ENCODE assay signal across 24 cellular contexts in genomic region chr10:99979066-99979685, GRCh38. TPM values are rescaled to one million over a fixed set of nuclear protein-coding genes. Genes with fewer than 3 reads are reported as not detected.
DNase-seq lines count a peak whose midpoint lies in the region; ATAC-seq and TF ChIP-seq lines count a peak whose summit lies in the region.
"Had no signal": no experiment of that assay in that cellular context is flagged by ENCODE, and none has a peak within 500 bp of the region (broad histone marks: within the 10 kb centered on the region; RNA-seq: fewer than 3 reads in every experiment).

No MANE protein-coding gene starts in this region.

- no peak overlapping the region for H3K9ac ChIP-seq in HCT116 (ENCODE audit: low read length)

- H3K4me3 ChIP-seq in HCT116 (replicated peaks in 1 of 2; ENCODE audit: low read depth in 1 of 2, low read length in 2 of 2) (no peak overlapping the region), mesodermal cell (ENCODE audit: extremely low read depth, insufficient read depth, low read length, poor library complexity, severe bottlenecking) (no peak overlapping the region), suprapubic skin (no peak overlapping the region), esophagus muscularis mucosa (no peak overlapping the region)
- H3K4me3 ChIP-seq: cardiac muscle cell, thoracic aorta had no signal

- H3K4me2 ChIP-seq in HCT116 (ENCODE audit: low read length): peak overlapping the region; percentile 72

- no peak overlapping the region for H3K4me3 Mint-ChIP-seq in activated CD4-positive, alpha-beta memory T cell treated with anti-CD3 and anti-CD28 coated beads, Interleukin-2, amount 10 ng/mL, durations not matched to agents 7 days and 5 days
- H3K4me3 Mint-ChIP-seq: activated CD4-positive, alpha-beta memory T cell treated with anti-CD3 and anti-CD28 coated beads for 36 hours; CD4-positive, alpha-beta memory T cell had no signal

- TF ChIP-seq POLR2A in HCT116 (IDR thresholded peaks at IDR 0.05; ENCODE audit: borderline replicate concordance, extremely low read depth, insufficient read depth, insufficient read length) (no peak), suprapubic skin (IDR thresholded peaks at IDR 0.05) (no peak), esophagus muscularis mucosa (IDR thresholded peaks at IDR 0.05; ENCODE audit: low read depth) (no peak)

- H3K9me2 ChIP-seq in HCT116 (ENCODE audit: insufficient read depth): no peaks in the 10 kb centered on the region

- no peak for TF ChIP-seq EP300 in suprapubic skin (IDR thresholded peaks at IDR 0.05)
- no peak for TF ChIP-seq EP300 in esophagus muscularis mucosa (IDR thresholded peaks at IDR 0.05)

- intact Hi-C loops in HCT116 (cut with micrococcal nuclease) (no loop called here), esophagus muscularis mucosa (cut with DNase I) (loop anchor here (5.0 kb wide), 1 partner anchor 33 kb away; no protein-coding TSS in a partner anchor)

- peaks cover 9% of the 10 kb centered on the region for H3K4me1 Mint-ChIP-seq in activated CD4-positive, alpha-beta memory T cell treated with anti-CD3 and anti-CD28 coated beads, Interleukin-2, amount 10 ng/mL, durations not matched to agents 7 days and 5 days

- no peaks in the 10 kb centered on the region for H3K27me3 ChIP-seq in HCT116 (ENCODE audit: insufficient read depth, low read length)
- no peaks in the 10 kb centered on the region for H3K27me3 ChIP-seq in suprapubic skin
- no peaks in the 10 kb centered on the region for H3K27me3 ChIP-seq in esophagus muscularis mucosa
- H3K27me3 ChIP-seq: cardiac muscle cell had no signal

- TF ChIP-seq CTCF in HCT116 (IDR thresholded peaks at IDR 0.05 in 2 of 3, conservative IDR thresholded peaks at IDR 0.05 in 1 of 3; ENCODE audit: borderline replicate concordance in 1 of 3, insufficient read depth in 1 of 3, low read depth in 2 of 3, low read length in 2 of 3): no peak
- no peak for TF ChIP-seq CTCF in RWPE1 (conservative IDR thresholded peaks at IDR 0.05; ENCODE audit: low read depth)
- no peak for TF ChIP-seq CTCF in suprapubic skin (IDR thresholded peaks at IDR 0.05)
- TF ChIP-seq CTCF in esophagus muscularis mucosa (IDR thresholded peaks at IDR 0.05): no peak

- DNase-seq in HCT116 (ENCODE audit: low read depth, low spot score): no peak
- no peak for DNase-seq in RWPE1 (ENCODE audit: low spot score)
- no peak for DNase-seq in suprapubic skin (ENCODE audit: low spot score in 2 of 2)
- DNase-seq in activated CD4-positive, alpha-beta memory T cell treated with anti-CD3 and anti-CD28 coated beads, Interleukin-2, amount 10 ng/mL, durations not matched to agents 7 days and 5 days: no peak
- DNase-seq in KBM-7: no peak
- no peak for DNase-seq in esophagus muscularis mucosa (ENCODE audit: extremely low spot score)
- DNase-seq: activated CD4-positive, alpha-beta memory T cell treated with anti-CD3 and anti-CD28 coated beads for 36 hours; anterior cingulate cortex; CD4-positive, alpha-beta memory T cell; cortex of kidney; left ventricle myocardium superior; NCI-H1048; NCI-H187 treated with DMSO at 0.1 percent for 48 hours; NCI-H345; NCI-H748 treated with DMSO at 0.1 percent for 48 hours; OCI-M1; SHP77; stimulated activated CD4-positive, alpha-beta T cell treated with anti-CD3 and anti-CD28 coated beads, Interleukin-4, amount 100 ng/mL, for 1 hour; stimulated activated naive CD4-positive, alpha-beta T cell had no signal

- POLR2A ChIA-PET in HCT116 (lab: Charles Lee) (no interaction called here), RWPE1 (lab: Yijun Ruan, JAX; ENCODE audit: low non-redundant PET) (no interaction called here)
- POLR2A ChIA-PET in activated CD4-positive, alpha-beta memory T cell treated with anti-CD3 and anti-CD28 coated beads, Interleukin-2, amount 10 ng/mL, durations not matched to agents 7 days and 5 days (lab: Charles Lee): interaction anchor here (1.1 kb wide), 1 partner anchor 16 kb away, joined by 3 read pairs; no protein-coding TSS in a partner anchor

- H3K4me1 ChIP-seq in HCT116 (ENCODE audit: control insufficient read depth in 1 of 2, insufficient read depth in 2 of 2, low read length in 2 of 2) (peaks cover 87 to 100% of the 10 kb centered on the region in 2 experiments), mesodermal cell (ENCODE audit: control insufficient read depth, insufficient read depth, low read length, poor library complexity, severe bottlenecking) (peaks cover 66% of the 10 kb centered on the region), suprapubic skin (peaks cover 73% of the 10 kb centered on the region), esophagus muscularis mucosa (peaks cover 37 to 85% (median 74%) of the 10 kb centered on the region in 4 donors)

- H3K36me3 Mint-ChIP-seq in activated CD4-positive, alpha-beta memory T cell treated with anti-CD3 and anti-CD28 coated beads, Interleukin-2, amount 10 ng/mL, durations not matched to agents 7 days and 5 days (ENCODE audit: low read depth): no peaks in the 10 kb centered on the region
- H3K36me3 Mint-ChIP-seq: activated CD4-positive, alpha-beta memory T cell treated with anti-CD3 and anti-CD28 coated beads for 36 hours; activated naive CD4-positive, alpha-beta T cell treated with anti-CD3 and anti-CD28 coated beads, Interleukin-2, amount 50 U/mL, for 72 hours; CD4-positive, alpha-beta memory T cell had no signal

- no TSS peak for BruUV-seq in HCT116 (replicated peaks; lab: Mats Ljungman, UMichigan)

- H3K9me3 ChIP-seq in HCT116 (ENCODE audit: control insufficient read depth in 1 of 2, insufficient read depth in 1 of 2, low read depth in 1 of 2, low read length in 2 of 2): no peaks in the 10 kb centered on the region
- H3K9me3 ChIP-seq in mesodermal cell (ENCODE audit: control insufficient read depth, low read length): no peaks in the 10 kb centered on the region
- no peaks in the 10 kb centered on the region for H3K9me3 ChIP-seq in suprapubic skin
- no peaks in the 10 kb centered on the region for H3K9me3 ChIP-seq in esophagus muscularis mucosa
- H3K9me3 ChIP-seq: thoracic aorta had no signal

- H2AFZ ChIP-seq in HCT116 (ENCODE audit: low read depth, low read length, poor library complexity, severe bottlenecking): no peak overlapping the region

- H3K27ac ChIP-seq in HCT116 (ENCODE audit: low read depth, low read length): peak overlapping the region; percentile 92
- peak overlapping the region; percentile 68; the same call in 1 of the 2 replicates for H3K27ac ChIP-seq in RWPE1
- peak overlapping the region; percentile 16 for H3K27ac ChIP-seq in mesodermal cell (ENCODE audit: low read depth, low read length, severe bottlenecking)
- peak overlapping the region; percentile 10 for H3K27ac ChIP-seq in suprapubic skin
- peak overlapping the region in 2 of 4 donors; percentile 5 to 7 for H3K27ac ChIP-seq in esophagus muscularis mucosa (replicated peaks in 1 of 4)
- H3K27ac ChIP-seq: cardiac muscle cell, thoracic aorta had no signal

- peaks cover 100% of the 10 kb centered on the region for H3K79me2 ChIP-seq in HCT116 (ENCODE audit: insufficient read depth, low read length)

- H3K9me3 Mint-ChIP-seq in activated CD4-positive, alpha-beta memory T cell treated with anti-CD3 and anti-CD28 coated beads, Interleukin-2, amount 10 ng/mL, durations not matched to agents 7 days and 5 days: no peaks in the 10 kb centered on the region
- H3K9me3 Mint-ChIP-seq: activated CD4-positive, alpha-beta memory T cell treated with anti-CD3 and anti-CD28 coated beads for 36 hours; activated naive CD4-positive, alpha-beta T cell treated with anti-CD3 and anti-CD28 coated beads, Interleukin-2, amount 50 U/mL, for 72 hours; activated T-helper 2 cell treated with anti-CD3 and anti-CD28 coated beads, Interferon-gamma antibody, Interleukin-2, Interleukin-4, amounts not matched to agents 10 μg/mL and 5 μg/mL and 100 μg/mL, durations not matched to agents 14 hours and 24 hours and 36 hours had no signal

- in situ Hi-C loops in KBM-7 (cut with MboI; ENCODE audit: low pct_unique_long_range_greater_than_20kb, low sequenced_read_pairs): no loop called here

- TF ChIP-seq RAD21 in HCT116 (IDR thresholded peaks at IDR 0.05; ENCODE audit: low read depth): no peak

- H4K20me1 ChIP-seq in HCT116 (ENCODE audit: insufficient read depth): no peaks in the 10 kb centered on the region

- ATAC-seq in HCT116: no peak
- ATAC-seq: activated naive CD4-positive, alpha-beta T cell treated with anti-CD3 and anti-CD28 coated beads, Interleukin-2, amount 50 U/mL, for 72 hours; left ventricle myocardium superior had no signal

- H3K27ac Mint-ChIP-seq in activated CD4-positive, alpha-beta memory T cell treated with anti-CD3 and anti-CD28 coated beads, Interleukin-2, amount 10 ng/mL, durations not matched to agents 7 days and 5 days: no peak overlapping the region
- H3K27ac Mint-ChIP-seq: activated CD4-positive, alpha-beta memory T cell treated with anti-CD3 and anti-CD28 coated beads for 36 hours; activated naive CD4-positive, alpha-beta T cell treated with anti-CD3 and anti-CD28 coated beads, Interleukin-2, amount 50 U/mL, for 72 hours; activated T-helper 2 cell treated with anti-CD3 and anti-CD28 coated beads, Interferon-gamma antibody, Interleukin-2, Interleukin-4, amounts not matched to agents 10 μg/mL and 5 μg/mL and 100 μg/mL, durations not matched to agents 14 hours and 24 hours and 36 hours; CD4-positive, alpha-beta memory T cell had no signal

- CTCF ChIA-PET in HCT116 (lab: Charles Lee) (interaction anchor here (1.2 kb wide), 1 partner anchor 66 kb away, joined by 4 read pairs; no protein-coding TSS in a partner anchor), RWPE1 (lab: Yijun Ruan, JAX) (interaction anchor here (0.7 kb wide), 1 partner anchor 43 kb away, joined by 3 read pairs; no protein-coding TSS in a partner anchor)
- CTCF ChIA-PET in activated CD4-positive, alpha-beta memory T cell treated with anti-CD3 and anti-CD28 coated beads, Interleukin-2, amount 10 ng/mL, durations not matched to agents 7 days and 5 days (lab: Charles Lee): no interaction called here

- WGBS in mesodermal cell (ENCODE audit: insufficient coverage in 2 of 2), 2 experiments: 67 to 80% methylated on average over 1 to 2 of the region's 5 CpGs
- WGBS in suprapubic skin: 83% methylated on average over 5 of the region's 5 CpGs
- WGBS in esophagus muscularis mucosa: 91% methylated on average over 5 of the region's 5 CpGs

- no peaks in the 10 kb centered on the region for H3K27me3 Mint-ChIP-seq in activated CD4-positive, alpha-beta memory T cell treated with anti-CD3 and anti-CD28 coated beads, Interleukin-2, amount 10 ng/mL, durations not matched to agents 7 days and 5 days
- H3K27me3 Mint-ChIP-seq: activated CD4-positive, alpha-beta memory T cell treated with anti-CD3 and anti-CD28 coated beads for 36 hours had no signal

- H3K36me3 ChIP-seq in HCT116 (ENCODE audit: control insufficient read depth in 1 of 2, insufficient read depth in 2 of 2, low read length in 2 of 2): no peaks in the 10 kb centered on the region; a peak in 1 of 4 replicates
- H3K36me3 ChIP-seq in mesodermal cell (ENCODE audit: control insufficient read depth, insufficient read depth, low read length): peaks cover 24% of the 10 kb centered on the region
- no peaks in the 10 kb centered on the region for H3K36me3 ChIP-seq in suprapubic skin
- no peaks in the 10 kb centered on the region for H3K36me3 ChIP-seq in esophagus muscularis mucosa
- H3K36me3 ChIP-seq: cardiac muscle cell, thoracic aorta had no signal

- RAD21 ChIA-PET in HCT116 (lab: Charles Lee; ENCODE audit: low non-redundant PET in 1 of 2, low total read pairs in 2 of 2, uncharacterized antibody in 2 of 2, unreplicated experiment in 2 of 2): no interaction called here

RNA-seq across cellular contexts. Expression of gene DNMBP, which starts 30.6 kb away (rescaled TPM):
- total RNA-seq in HCT116 (2021; ENCODE audit: unreplicated experiment): 60.3 TPM
- 25.2 and 36.2 TPM in 2 replicates for polyA plus RNA-seq in HCT116 (2012)
- 26.5 TPM for polyA plus RNA-seq in mesodermal cell (2013, experiment 1 of 2)
- 26.6 TPM for polyA plus RNA-seq in mesodermal cell (2013, experiment 2 of 2)
- 10 to 100 TPM; 43.4 to 89.6 (median 52.3) TPM for total RNA-seq in suprapubic skin
- 1 to 10 TPM; 4.8 to 5.1 TPM for total RNA-seq in activated CD4-positive, alpha-beta memory T cell treated with anti-CD3 and anti-CD28 coated beads, Interleukin-2, amount 10 ng/mL, durations not matched to agents 7 days and 5 days
- 10 to 100 TPM; 14.5 to 21.6 (median 17.4) TPM for total RNA-seq in esophagus muscularis mucosa
